ENCODE assay signal across 1 cellular context in the genomic region with DNA sequence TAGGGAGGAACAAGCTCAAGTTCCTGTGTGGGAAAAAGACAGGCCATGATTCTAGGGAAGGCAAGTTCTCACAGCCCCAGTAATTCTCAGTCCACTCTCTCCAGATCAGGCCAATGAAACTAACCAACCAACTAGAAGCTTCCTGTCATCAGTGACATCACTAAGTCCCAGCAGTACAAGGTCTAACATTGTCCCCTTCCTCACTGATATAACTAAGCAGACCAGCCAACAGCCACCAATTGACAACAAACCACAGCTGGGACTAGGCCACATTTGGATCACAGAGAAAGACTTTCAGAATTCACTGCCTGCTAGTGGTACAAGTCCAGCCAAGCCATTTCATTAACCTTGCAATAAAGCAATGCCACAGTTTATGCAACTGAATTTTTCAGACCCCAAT.
TF ChIP-seq lines count a peak whose summit lies in the region.

No MANE protein-coding gene starts in this region.

TF ChIP-seq in IMR-90, 13 proteins besides CTCF, POLR2A, EP300 and RAD21:
- TF ChIP-seq, protein P1, sequence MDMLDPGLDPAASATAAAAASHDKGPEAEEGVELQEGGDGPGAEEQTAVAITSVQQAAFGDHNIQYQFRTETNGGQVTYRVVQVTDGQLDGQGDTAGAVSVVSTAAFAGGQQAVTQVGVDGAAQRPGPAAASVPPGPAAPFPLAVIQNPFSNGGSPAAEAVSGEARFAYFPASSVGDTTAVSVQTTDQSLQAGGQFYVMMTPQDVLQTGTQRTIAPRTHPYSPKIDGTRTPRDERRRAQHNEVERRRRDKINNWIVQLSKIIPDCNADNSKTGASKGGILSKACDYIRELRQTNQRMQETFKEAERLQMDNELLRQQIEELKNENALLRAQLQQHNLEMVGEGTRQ (IDR thresholded peaks at IDR 0.05; ENCODE audit: low read depth, low read length), result no peak
- no peak for TF ChIP-seq RFX5 (IDR thresholded peaks at IDR 0.05; ENCODE audit: low read depth, low read length)
- TF ChIP-seq, protein P2, sequence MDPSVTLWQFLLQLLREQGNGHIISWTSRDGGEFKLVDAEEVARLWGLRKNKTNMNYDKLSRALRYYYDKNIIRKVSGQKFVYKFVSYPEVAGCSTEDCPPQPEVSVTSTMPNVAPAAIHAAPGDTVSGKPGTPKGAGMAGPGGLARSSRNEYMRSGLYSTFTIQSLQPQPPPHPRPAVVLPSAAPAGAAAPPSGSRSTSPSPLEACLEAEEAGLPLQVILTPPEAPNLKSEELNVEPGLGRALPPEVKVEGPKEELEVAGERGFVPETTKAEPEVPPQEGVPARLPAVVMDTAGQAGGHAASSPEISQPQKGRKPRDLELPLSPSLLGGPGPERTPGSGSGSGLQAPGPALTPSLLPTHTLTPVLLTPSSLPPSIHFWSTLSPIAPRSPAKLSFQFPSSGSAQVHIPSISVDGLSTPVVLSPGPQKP (IDR thresholded peaks at IDR 0.05; ENCODE audit: borderline replicate concordance, low read depth, low read length), result no peak
- TF ChIP-seq MAFK (IDR thresholded peaks at IDR 0.05; ENCODE audit: low read depth, low read length), result no peak
- no peak for TF ChIP-seq RCOR1 (IDR thresholded peaks at IDR 0.05; ENCODE audit: insufficient replicate concordance, low read length)
- TF ChIP-seq BHLHE40 (IDR thresholded peaks at IDR 0.05; ENCODE audit: low read depth, low read length), result no peak
- no peak for TF ChIP-seq CEBPB (IDR thresholded peaks at IDR 0.05; ENCODE audit: low read depth, low read length)
- no peak for TF ChIP-seq CHD1 (IDR thresholded peaks at IDR 0.05; ENCODE audit: low read depth, low read length)
